In genomic region chr10:80165173-80165572, GRCh38 we compare ENCODE assay signal across 15 cellular contexts. TPM values are rescaled to one million over a fixed set of nuclear protein-coding genes. Genes with fewer than 3 reads are reported as not detected.
DNase-seq lines count a peak whose midpoint lies in the region; ATAC-seq, FAIRE-seq and TF ChIP-seq lines count a peak whose summit lies in the region.
"Had no signal": no experiment of that assay in that cellular context is flagged by ENCODE, and none has a peak within 500 bp of the region (broad histone marks: within the 10 kb centered on the region; RNA-seq: fewer than 3 reads in every experiment).

No MANE protein-coding gene starts in this region.

- H3K9me3 ChIP-seq in breast epithelium (no peaks in the 10 kb centered on the region), astrocyte (ENCODE audit: insufficient read depth, low read depth, low read length) (no peaks in the 10 kb centered on the region)

- H3K27ac ChIP-seq in breast epithelium (peak overlapping the region in 1 of 2 donors; percentile 89), astrocyte (ENCODE audit: low read depth, low read length) (no peak overlapping the region), urinary bladder (ENCODE audit: low read depth) (peak overlapping the region; percentile 34)
- H3K27ac ChIP-seq: C4-2B, HL-60 had no signal

- CTCF ChIA-PET in MCF 10A (lab: Yijun Ruan, JAX): interaction anchor here (0.7 to 1.4 kb wide), 7 partner anchors 20 to 690 kb away, joined by 3 to 4 read pairs (median 4); no protein-coding TSS in a partner anchor

- peaks cover 51% of the 10 kb centered on the region for H3K36me3 Mint-ChIP-seq in MCF 10A (ENCODE audit: insufficient read depth, unreplicated experiment)
- H3K36me3 Mint-ChIP-seq in astrocyte (ENCODE audit: low read depth, unreplicated experiment): peaks cover 30% of the 10 kb centered on the region

- no peak overlapping the region for H3K4me2 ChIP-seq in astrocyte (ENCODE audit: low read length)

- H3K4me3 ChIP-seq in breast epithelium (no peak overlapping the region), astrocyte (ENCODE audit: insufficient read depth, low read depth, low read length) (no peak overlapping the region), urinary bladder (ENCODE audit: low read depth, low read length) (no peak overlapping the region)

- ATAC-seq in HG02970 (IDR thresholded peaks at IDR 0.05; ENCODE audit: low FRiP score, unreplicated experiment): no peak

- no peak overlapping the region for H2AFZ ChIP-seq in astrocyte (ENCODE audit: low read depth, low read length)

- peaks cover 20% of the 10 kb centered on the region for H3K79me2 ChIP-seq in astrocyte (ENCODE audit: insufficient read depth, low read length)

- H3K4me1 Mint-ChIP-seq in MCF 10A (ENCODE audit: insufficient read depth, unreplicated experiment) (peaks cover 51% of the 10 kb centered on the region), astrocyte (ENCODE audit: low read depth, unreplicated experiment) (peaks cover 16% of the 10 kb centered on the region)

- TF ChIP-seq POLR2A in breast epithelium (IDR thresholded peaks at IDR 0.05): no peak

- no TSS peak for BruUV-seq in MCF 10A (replicated peaks; lab: Mats Ljungman, UMichigan)

- 86% methylated on average over 7 of the region's 7 CpGs for WGBS in urinary bladder

- intact Hi-C loops in MCF 10A (cut with micrococcal nuclease): loop anchor here (2.0 kb wide), 1 partner anchor 40 kb away; the partner anchor contains the start of gene ANXA11
- intact Hi-C loops in breast epithelium (cut with DNase I; ENCODE audit: low total_unique reads): no loop called here

- H3K4me3 Mint-ChIP-seq in MCF 10A (ENCODE audit: unreplicated experiment) (no peak overlapping the region), astrocyte (ENCODE audit: unreplicated experiment) (no peak overlapping the region)

- no peak overlapping the region for H3K27ac Mint-ChIP-seq in MCF 10A (ENCODE audit: low read depth, unreplicated experiment)
- no peak overlapping the region for H3K27ac Mint-ChIP-seq in astrocyte (ENCODE audit: unreplicated experiment)

- no peak overlapping the region for H3K9ac ChIP-seq in astrocyte (ENCODE audit: low read length)

- TF ChIP-seq CTCF in MCF 10A (IDR thresholded peaks at IDR 0.05; ENCODE audit: unreplicated experiment): no peak
- no peak for TF ChIP-seq CTCF in breast epithelium (IDR thresholded peaks at IDR 0.05)
- TF ChIP-seq CTCF in astrocyte (IDR thresholded peaks at IDR 0.05; ENCODE audit: insufficient read depth, low read depth, low read length): no peak

- DNase-seq in MCF 10A (ENCODE audit: unreplicated experiment): peak; percentile 78
- DNase-seq in breast epithelium (ENCODE audit: low spot score in 2 of 2): no peak
- peak; percentile 41 for DNase-seq in astrocyte (ENCODE audit: low read depth)
- DNase-seq in iris pigment epithelial cell (ENCODE audit: low read depth): peak; percentile 72
- DNase-seq in nucleus accumbens (lab: John Stamatoyannopoulos, UW): no peak
- no peak for DNase-seq in NCI-H2227 (lab: John Stamatoyannopoulos, UW; ENCODE audit: unreplicated experiment)
- DNase-seq: activated CD8-positive, alpha-beta memory T cell treated with anti-CD3 and anti-CD28 coated beads for 24 hours; NCI-H1930; SHP77 had no signal

- peaks cover 73% of the 10 kb centered on the region for H4K20me1 ChIP-seq in astrocyte (ENCODE audit: insufficient read depth, low read length)

- H3K27me3 Mint-ChIP-seq in MCF 10A (ENCODE audit: insufficient read depth, unreplicated experiment) (no peaks in the 10 kb centered on the region), astrocyte (ENCODE audit: low read depth, unreplicated experiment) (no peaks in the 10 kb centered on the region)

- H3K27me3 ChIP-seq in breast epithelium (no peaks in the 10 kb centered on the region), astrocyte (ENCODE audit: insufficient read depth, low read length) (no peaks in the 10 kb centered on the region)

- H3K4me1 ChIP-seq in breast epithelium (peaks cover 0 to 10% of the 10 kb centered on the region in 2 donors), astrocyte (ENCODE audit: insufficient read depth, low read length) (peaks cover 33% of the 10 kb centered on the region), urinary bladder (ENCODE audit: insufficient read depth) (no peaks in the 10 kb centered on the region)

- H3K36me3 ChIP-seq in breast epithelium (no peaks in the 10 kb centered on the region), astrocyte (ENCODE audit: insufficient read depth, low read length) (peaks cover 17% of the 10 kb centered on the region), urinary bladder (ENCODE audit: insufficient read depth) (peaks cover 2% of the 10 kb centered on the region)

- H3K9me3 Mint-ChIP-seq in MCF 10A (ENCODE audit: unreplicated experiment) (no peaks in the 10 kb centered on the region), astrocyte (ENCODE audit: unreplicated experiment) (no peaks in the 10 kb centered on the region)

- FAIRE-seq in astrocyte (lab: Jason Lieb, UNC): no peak

- POLR2A ChIA-PET in MCF 10A (lab: Yijun Ruan, JAX): interaction anchor here (0.6 to 1.6 kb wide), 5 partner anchors 10 to 87 kb away, joined by 3 to 5 read pairs (median 3); partner anchors contain the start of gene TMEM254

RNA-seq across cellular contexts. Expression of gene PLAC9, which starts 32.6 kb away (rescaled TPM):
- total RNA-seq in MCF 10A (2022): 0.93 and 1.0 TPM in 2 replicates
- total RNA-seq in breast epithelium: 10 to 100 TPM in 2 of 3 donors, 1 to 10 TPM in 1; 7.5 to 66.2 (median 13.4) TPM
- 1.5 and 2.3 TPM in 2 replicates for total RNA-seq in astrocyte
- 64.9 TPM for total RNA-seq in urinary bladder
- polyA plus RNA-seq in urinary bladder: 54.3 TPM
- total RNA-seq: kidney epithelial cell, renal cortical epithelial cell had no signal

RNA-seq across cellular contexts. Expression of gene ANXA11, which starts 40.2 kb away (rescaled TPM):
- total RNA-seq in MCF 10A (2022) (68.5 and 93.8 TPM in 2 replicates), breast epithelium (100 to 1,000 TPM in 1 of 3 donors, 10 to 100 TPM in 2; 83.3 to 102 (median 93.4) TPM), astrocyte (102 and 122 TPM in 2 replicates), urinary bladder (41.8 TPM)
- 114 TPM for polyA plus RNA-seq in urinary bladder

Comparison
In these comparisons a context has a peak if more than half of its experiments do, and no peak if none do; other contexts are left out.
1. DNase-seq: peak in MCF 10A (single experiment), astrocyte (single experiment) and iris pigment epithelial cell (single experiment); none in breast epithelium (0 of 2), nucleus accumbens (0 of 56) and NCI-H2227 (single experiment).